In genomic region chrX:18368402-18368801, GRCh38 we compare ENCODE assay signal across 26 cellular contexts. TPM values are rescaled to one million over a fixed set of nuclear protein-coding genes. Genes with fewer than 3 reads are reported as not detected.
DNase-seq lines count a peak whose midpoint lies in the region; ATAC-seq, FAIRE-seq and TF ChIP-seq lines count a peak whose summit lies in the region.
"Had no signal": no experiment of that assay in that cellular context is flagged by ENCODE, and none has a peak within 500 bp of the region (broad histone marks: within the 10 kb centered on the region; RNA-seq: fewer than 3 reads in every experiment).

No MANE protein-coding gene starts in this region.

- no peak for TF ChIP-seq POLR2A in K562 (conservative IDR thresholded peaks at IDR 0.05)
- no peak for TF ChIP-seq POLR2A in thyroid gland (IDR thresholded peaks at IDR 0.05)

- no peak for TF ChIP-seq RAD21 in K562 (CRISPR knock-in tag; conservative IDR thresholded peaks at IDR 0.05 in 1 of 2, IDR thresholded peaks at IDR 0.05 in 1 of 2)

- no peak overlapping the region for H3K4me3 ChIP-seq in K562
- no peak overlapping the region for H3K4me3 ChIP-seq in thyroid gland (replicated peaks in 1 of 3)
- H3K4me3 ChIP-seq: GM12878 had no signal

- H3K27ac ChIP-seq in K562 (ENCODE audit: extremely low read depth, low read depth, low read length), result no peak overlapping the region
- H3K27ac ChIP-seq in thyroid gland, result no peak overlapping the region
- H3K27ac ChIP-seq: HL-60, RWPE1 had no signal

- POLR2A ChIA-PET in K562 (lab: Yijun Ruan, JAX), result no interaction called here

- no peak for FAIRE-seq in K562 (lab: Jason Lieb, UNC)
- FAIRE-seq: D721Med, GM12878, H54 had no signal

- no peak overlapping the region for H3K4me2 ChIP-seq in K562 (ENCODE audit: insufficient read depth, low read length)

- in situ Hi-C loops in K562 (cut with MboI), result no loop called here

- CTCF ChIA-PET in K562 (lab: Yijun Ruan, JAX; ENCODE audit: low intra/inter-chr PET ratio), result no interaction called here

- H2AFZ ChIP-seq in K562 (ENCODE audit: low read depth, low read length), result peak overlapping the region; percentile 74; the same call in 1 of the 2 replicates

- H3K9me3 ChIP-seq in K562 (replicated peaks; ENCODE audit: control insufficient read depth, insufficient read depth, low read depth, low read length) (no peaks in the 10 kb centered on the region), thyroid gland (no peaks in the 10 kb centered on the region)

- intact Hi-C loops in K562 (cut with micrococcal nuclease) (no loop called here), thyroid gland (cut with DNase I) (no loop called here)

- no peaks in the 10 kb centered on the region for H3K9me1 ChIP-seq in K562 (ENCODE audit: control insufficient read depth, insufficient read depth, low read length)

- H3K36me3 ChIP-seq in K562 (ENCODE audit: control insufficient read depth, insufficient read depth, low read length) (no peaks in the 10 kb centered on the region), thyroid gland (no peaks in the 10 kb centered on the region)

- no peak for TF ChIP-seq CTCF in K562 (IDR thresholded peaks at IDR 0.05 in 2 of 3, conservative IDR thresholded peaks at IDR 0.05 in 1 of 3; ENCODE audit: insufficient read depth in 2 of 3, low read depth in 1 of 3, low read length in 3 of 3)
- no peak for TF ChIP-seq CTCF in thyroid gland (IDR thresholded peaks at IDR 0.05)

- no peaks in the 10 kb centered on the region for H4K20me1 ChIP-seq in K562 (replicated peaks; ENCODE audit: control insufficient read depth, insufficient read depth, low read length)

- peaks cover 0 to 9% of the 10 kb centered on the region in 2 experiments; a peak in 4 of 5 replicates for H3K27me3 ChIP-seq in K562 (ENCODE audit: control insufficient read depth in 2 of 2, insufficient read depth in 2 of 2, low read length in 2 of 2)
- no peaks in the 10 kb centered on the region for H3K27me3 ChIP-seq in thyroid gland

- BruUV-seq in K562 (replicated peaks; lab: Mats Ljungman, UMichigan), result no TSS peak

- H3K4me1 ChIP-seq in K562 (replicated peaks in 1 of 2; ENCODE audit: control insufficient read depth in 2 of 2, insufficient read depth in 2 of 2, low read length in 2 of 2), result no peaks in the 10 kb centered on the region
- no peaks in the 10 kb centered on the region for H3K4me1 ChIP-seq in thyroid gland

- TF ChIP-seq EP300 in K562 (IDR thresholded peaks at IDR 0.05; ENCODE audit: low read length), result no peak

- no peak overlapping the region for H3K9ac ChIP-seq in K562 (ENCODE audit: insufficient read depth in 1 of 2, low read depth in 2 of 2, low read length in 2 of 2)

- 0% methylated on average over 2 of the region's 4 CpGs for WGBS in K562 (ENCODE audit: insufficient coverage, low coverage, missing lambda C conversion rate)
- WGBS in thyroid gland, 2 donors, result 76 to 79% methylated on average over 2 to 4 of the region's 4 CpGs

- H3K79me2 ChIP-seq in K562 (ENCODE audit: control insufficient read depth, insufficient read depth, low read length), result no peaks in the 10 kb centered on the region

- DNase-seq in NCI-H82 (lab: John Stamatoyannopoulos, UW), result peak; percentile 24
- DNase-seq in NCI-H82 treated with DMSO at 0.1 percent for 48 hours (lab: John Stamatoyannopoulos, UW; ENCODE audit: unreplicated experiment), result no peak
- peak; percentile 91 for DNase-seq in NCI-H526 treated with DMSO at 0.1 percent for 48 hours (lab: John Stamatoyannopoulos, UW)
- DNase-seq in K562 (ENCODE audit: extremely low read depth in 1 of 4, low spot score in 3 of 4), result peak in 1 of 4 experiments; percentile 12
- no peak for DNase-seq in DMS53 (lab: John Stamatoyannopoulos, UW)
- DNase-seq in thyroid gland, result no peak
- DNase-seq: CD4-positive, CD25-positive, alpha-beta regulatory T cell; DMS79; EL; GDM1; HFFc6; KBM-7; NCI-H1105; NCI-H1436 treated with DMSO at 0.1 percent for 48 hours; NCI-H1930; NCI-H2107; NCI-H748 treated with DMSO at 0.1 percent for 48 hours; NK-92 treated with Interleukin-12 subunit alpha and Interleukin-12 subunit beta, amount 100 ng/mL, for 24 hours; SHP77; T-cell had no signal

- ATAC-seq in K562, result peak; percentile 77
- no peak for ATAC-seq in GM21786 (IDR thresholded peaks at IDR 0.05; ENCODE audit: unreplicated experiment)
- ATAC-seq: GM12878, T-cell had no signal

TF ChIP-seq in K562, 482 proteins besides CTCF, POLR2A, EP300 and RAD21 (continues in another document):
- TF ChIP-seq USF2 (CRISPR knock-in tag; IDR thresholded peaks at IDR 0.05) (peak; percentile 47; the same call in 1 of the 2 replicates), USF1 (CRISPR knock-in tag; IDR thresholded peaks at IDR 0.05) (peak; percentile 36; the same call in 1 of the 2 replicates)

RNA-seq across cellular contexts. Expression of gene SCML2, which starts 13.9 kb away (rescaled TPM):
- total RNA-seq in K562 (2011; cell fraction: chromatin; rRNA removed; ENCODE audit: low replicate concordance), result 11.1 and 23.8 TPM in 2 replicates
- total RNA-seq in K562 (2011; cell fraction: nucleolus; rRNA removed), result 5.7 and 8.0 TPM in 2 replicates
- total RNA-seq in K562 (2011; cell fraction: nucleoplasm; rRNA removed), result 13.8 and 19.6 TPM in 2 replicates
- 15.1 and 16.5 TPM in 2 replicates for total RNA-seq in K562 (2014; rRNA removed)
- 25.6 and 27.5 TPM in 2 replicates for total RNA-seq in K562 (2014; rRNA removed; fragmentation: Illumina TruSeq; extraction: Trizol)
- 19.0 and 22.9 TPM in 2 replicates for total RNA-seq in K562 (2015; rRNA removed; fragmentation: Illumina TruSeq; extraction: Trizol)
- 19.0 and 19.6 TPM in 2 replicates for total RNA-seq in K562 (2021)
- 26.6 and 29.4 TPM in 2 replicates for polyA plus RNA-seq in K562 (2011; rRNA removed)
- polyA plus RNA-seq in K562 (2011; cell fraction: cytosol; rRNA removed), result 10.6 and 25.1 TPM in 2 replicates
- polyA plus RNA-seq in K562 (2011; cell fraction: nucleus; rRNA removed), result 12.8 and 17.0 TPM in 2 replicates
- polyA plus RNA-seq in K562 (2012), result 12.9 and 20.1 TPM in 2 replicates
- 27.4 and 30.8 TPM in 2 replicates for polyA plus RNA-seq in K562 (2014; fragmentation: Illumina TruSeq; extraction: Trizol)
- polyA plus RNA-seq in K562 (2014; fragmentation: Nextera tagmentation; extraction: Ambion mirVana), result 10 to 100 TPM; 18.2 to 30.4 TPM
- 20.7 and 25.8 TPM in 2 replicates for polyA plus RNA-seq in K562 (2014; rRNA removed)
- polyA minus RNA-seq in K562 (2011; rRNA and poly(A)+ RNA removed), result 17.7 and 21.0 TPM in 2 replicates
- polyA minus RNA-seq in K562 (2011; cell fraction: cytosol; rRNA and poly(A)+ RNA removed), result 10.5 and 13.2 TPM in 2 replicates
- polyA minus RNA-seq in K562 (2011; cell fraction: nucleus; rRNA and poly(A)+ RNA removed), result 4.7 and 13.0 TPM in 2 replicates
- 1 to 10 TPM; 2.1 to 3.8 (median 3.0) TPM for total RNA-seq in thyroid gland

RNA-seq across cellular contexts. Expression of gene CDKL5, which starts 57.0 kb away (rescaled TPM):
- 0.51 and 2.4 TPM in 2 replicates for total RNA-seq in K562 (2011; cell fraction: chromatin; rRNA removed; ENCODE audit: low replicate concordance)
- total RNA-seq in K562 (2011; cell fraction: nucleolus; rRNA removed), result 0.26 and 0.50 TPM in 2 replicates
- total RNA-seq in K562 (2011; cell fraction: nucleoplasm; rRNA removed), result 1.1 and 1.4 TPM in 2 replicates
- total RNA-seq in K562 (2014; rRNA removed) (under 0.01 TPM in 2 replicates), K562 (2014; rRNA removed; fragmentation: Illumina TruSeq; extraction: Trizol) (0.04 and 0.13 TPM in 2 replicates), K562 (2015; rRNA removed; fragmentation: Illumina TruSeq; extraction: Trizol) (0.04 and 0.11 TPM in 2 replicates), K562 (2021) (0.11 and 0.16 TPM in 2 replicates), thyroid gland (10 to 100 TPM in 2 of 4 donors, 1 to 10 TPM in 2; 8.4 to 14.8 (median 10.0) TPM)
- polyA plus RNA-seq in K562 (2011; rRNA removed) (0.14 and 0.21 TPM in 2 replicates), K562 (2014; fragmentation: Illumina TruSeq; extraction: Trizol) (0.04 TPM in 2 replicates), K562 (2014; fragmentation: Nextera tagmentation; extraction: Ambion mirVana) (under 1 TPM; under 0.01 to 0.01 TPM), K562 (2014; rRNA removed) (0.04 and 0.08 TPM in 2 replicates)
- polyA plus RNA-seq in K562 (2011; cell fraction: cytosol; rRNA removed), result 0.07 and 0.13 TPM in 2 replicates
- polyA plus RNA-seq in K562 (2011; cell fraction: nucleus; rRNA removed), result 0.24 and 0.33 TPM in 2 replicates
- polyA plus RNA-seq in K562 (2012), result 0.08 and 0.11 TPM in 2 replicates
- 0.53 and 0.60 TPM in 2 replicates for polyA minus RNA-seq in K562 (2011; rRNA and poly(A)+ RNA removed)
- 0.10 TPM in 1 of 2 replicates, not detected in the other for polyA minus RNA-seq in K562 (2011; cell fraction: cytosol; rRNA and poly(A)+ RNA removed)
- 0.22 and 0.54 TPM in 2 replicates for polyA minus RNA-seq in K562 (2011; cell fraction: nucleus; rRNA and poly(A)+ RNA removed)

Comparison
In these comparisons a context has a peak if more than half of its experiments do, and no peak if none do; other contexts are left out.
1. DNase-seq: peak in NCI-H82 (single experiment) and NCI-H526 treated with DMSO at 0.1 percent for 48 hours (single experiment); none in NCI-H82 treated with DMSO at 0.1 percent for 48 hours (single experiment), DMS53 (single experiment) and thyroid gland (0 of 2).